ENCODE assay signal across 20 cellular contexts in genomic region chr21:38813143-38813542, GRCh38. TPM values are rescaled to one million over a fixed set of nuclear protein-coding genes. Genes with fewer than 3 reads are reported as not detected.
DNase-seq lines count a peak whose midpoint lies in the region; ATAC-seq, FAIRE-seq and TF ChIP-seq lines count a peak whose summit lies in the region.
"Had no signal": no experiment of that assay in that cellular context is flagged by ENCODE, and none has a peak within 500 bp of the region (broad histone marks: within the 10 kb centered on the region; RNA-seq: fewer than 3 reads in every experiment).

No MANE protein-coding gene starts in this region.

- peaks cover 11% of the 10 kb centered on the region for H3K36me3 ChIP-seq in CD8-positive, alpha-beta T cell (ENCODE audit: insufficient read depth, low read length)
- H3K36me3 ChIP-seq in RWPE2 (ENCODE audit: low read depth) (peaks cover 95% of the 10 kb centered on the region), iPS DF 6.9 (ENCODE audit: control insufficient read depth, insufficient read depth, low read length) (peaks cover 36% of the 10 kb centered on the region), sigmoid colon (peaks cover 18 to 80% (median 26%) of the 10 kb centered on the region in 4 donors), pancreas (peaks cover 8 to 41% (median 18%) of the 10 kb centered on the region in 3 donors)

- CTCF ChIA-PET in CD8-positive, alpha-beta T cell (lab: Charles Lee), result interaction anchor here (1.2 kb wide), 1 partner anchor 79 kb away, joined by 3 read pairs; no protein-coding TSS in a partner anchor

- no peaks in the 10 kb centered on the region for H3K4me1 ChIP-seq in CD8-positive, alpha-beta T cell (ENCODE audit: insufficient read depth, low read length)
- H3K4me1 ChIP-seq in RWPE2 (ENCODE audit: insufficient read depth, poor library complexity, severe bottlenecking) (peaks cover 76% of the 10 kb centered on the region), iPS DF 6.9 (ENCODE audit: control insufficient read depth, insufficient read depth, low read length) (peaks cover 5% of the 10 kb centered on the region; the same call in 1 of the 2 replicates), sigmoid colon (peaks cover 0 to 81% (median 41%) of the 10 kb centered on the region in 4 donors), pancreas (no peaks in the 10 kb centered on the region)

- FAIRE-seq in pancreas (lab: Jason Lieb, UNC), result no peak
- FAIRE-seq: G401.6, GM12891, RCC 7860 had no signal

- intact Hi-C loops in CD8-positive, alpha-beta T cell (cut with DNase I, micrococcal nuclease), result no loop called here
- intact Hi-C loops in sigmoid colon (cut with DNase I) (loop anchor here (5.0 kb wide), 1 partner anchor 84 kb away; no protein-coding TSS in a partner anchor), pancreas (cut with DNase I) (no loop called here)

- no peak overlapping the region for H3K4me3 ChIP-seq in CD8-positive, alpha-beta T cell (ENCODE audit: low read depth, low read length)
- H3K4me3 ChIP-seq in RWPE2 (ENCODE audit: severe bottlenecking), result no peak overlapping the region
- no peak overlapping the region for H3K4me3 ChIP-seq in iPS DF 6.9 (ENCODE audit: low read length)
- H3K4me3 ChIP-seq in sigmoid colon, result no peak overlapping the region
- no peak overlapping the region for H3K4me3 ChIP-seq in pancreas
- H3K4me3 ChIP-seq: HAP-1, neural progenitor cell had no signal

- no peak for TF ChIP-seq POLR2A in sigmoid colon (IDR thresholded peaks at IDR 0.05)

- no peak for DNase-seq in CD8-positive, alpha-beta T cell
- no peak for DNase-seq in RWPE2 (ENCODE audit: low spot score)
- DNase-seq in iPS DF 6.9 (ENCODE audit: low read depth, low spot score), result peak; percentile 45
- DNase-seq in sigmoid colon, result no peak
- DNase-seq in pancreas, result no peak
- DNase-seq in SIG-M5 (lab: John Stamatoyannopoulos, UW), result no peak
- DNase-seq: activated CD4-positive, CD25-positive, alpha-beta regulatory T cell; erythroblast; MV-4-11; NCI-H774; stimulated activated CD4-positive, alpha-beta T cell treated with anti-CD3 and anti-CD28 coated beads, Interleukin-4, amount 100 ng/mL, for 24 hours; T-helper 1 cell had no signal

- H3K27ac Mint-ChIP-seq in CD8-positive, alpha-beta T cell, result peak overlapping the region; percentile 67
- H3K27ac Mint-ChIP-seq: memory B cell, neural progenitor cell had no signal

- no peak overlapping the region for H3K4me3 Mint-ChIP-seq in CD8-positive, alpha-beta T cell
- H3K4me3 Mint-ChIP-seq: memory B cell, neural progenitor cell had no signal

- TF ChIP-seq EP300 in sigmoid colon (IDR thresholded peaks at IDR 0.05), result no peak

- H3K27ac ChIP-seq in CD8-positive, alpha-beta T cell (ENCODE audit: low read depth, low read length), result no peak overlapping the region
- H3K27ac ChIP-seq in RWPE2 (ENCODE audit: poor library complexity, severe bottlenecking), result peak overlapping the region; percentile 93
- H3K27ac ChIP-seq in iPS DF 6.9 (ENCODE audit: low read length), result no peak overlapping the region
- peak overlapping the region; percentile 50 to 98 (median 60) for H3K27ac ChIP-seq in sigmoid colon
- H3K27ac ChIP-seq in pancreas, result no peak overlapping the region
- H3K27ac ChIP-seq: neural progenitor cell had no signal

- TF ChIP-seq CTCF in CD8-positive, alpha-beta T cell (IDR thresholded peaks at IDR 0.05), result no peak
- TF ChIP-seq CTCF in RWPE2 (IDR thresholded peaks at IDR 0.05; ENCODE audit: poor library complexity, severe bottlenecking), result no peak
- no peak for TF ChIP-seq CTCF in sigmoid colon (IDR thresholded peaks at IDR 0.05)
- no peak for TF ChIP-seq CTCF in pancreas (IDR thresholded peaks at IDR 0.05)

- H3K9me3 ChIP-seq in CD8-positive, alpha-beta T cell (ENCODE audit: low read length), result no peaks in the 10 kb centered on the region
- H3K9me3 ChIP-seq in RWPE2 (ENCODE audit: severe bottlenecking) (no peaks in the 10 kb centered on the region), iPS DF 6.9 (ENCODE audit: control insufficient read depth, insufficient read depth, low read length) (no peaks in the 10 kb centered on the region), sigmoid colon (no peaks in the 10 kb centered on the region), pancreas (no peaks in the 10 kb centered on the region)
- H3K9me3 ChIP-seq: HAP-1 had no signal

- no peak for ATAC-seq in CD8-positive, alpha-beta T cell
- ATAC-seq in RWPE2 (ENCODE audit: low read depth), result no peak
- no peak for ATAC-seq in pancreas
- no peak for ATAC-seq in HG02884 (IDR thresholded peaks at IDR 0.05; ENCODE audit: unreplicated experiment)
- ATAC-seq in esophagus mucosa, result no peak

- H3K27me3 ChIP-seq in CD8-positive, alpha-beta T cell (ENCODE audit: insufficient read depth, low read length), result no peaks in the 10 kb centered on the region
- no peaks in the 10 kb centered on the region for H3K27me3 ChIP-seq in RWPE2 (ENCODE audit: insufficient read depth, poor library complexity, severe bottlenecking)
- H3K27me3 ChIP-seq in iPS DF 6.9 (ENCODE audit: control insufficient read depth, insufficient read depth, low read length), result no peaks in the 10 kb centered on the region
- H3K27me3 ChIP-seq in sigmoid colon, result no peaks in the 10 kb centered on the region
- no peaks in the 10 kb centered on the region for H3K27me3 ChIP-seq in pancreas
- H3K27me3 ChIP-seq: neural progenitor cell had no signal

- WGBS in iPS DF 6.9 (ENCODE audit: insufficient coverage, insufficient read length), result no CpG with 5 or more reads among the region's 2 CpGs
- WGBS in sigmoid colon, 2 donors, result 17 to 68% methylated on average over 2 of the region's 2 CpGs
- WGBS in pancreas, 2 donors, result 79 to 87% methylated on average over 2 of the region's 2 CpGs

- H3K9me3 Mint-ChIP-seq in CD8-positive, alpha-beta T cell, result no peaks in the 10 kb centered on the region
- H3K9me3 Mint-ChIP-seq: memory B cell, neural progenitor cell had no signal

- no peaks in the 10 kb centered on the region for H3K27me3 Mint-ChIP-seq in CD8-positive, alpha-beta T cell (ENCODE audit: low read depth)

- H3K36me3 Mint-ChIP-seq in CD8-positive, alpha-beta T cell, result peaks cover 65% of the 10 kb centered on the region

- POLR2A ChIA-PET in CD8-positive, alpha-beta T cell (lab: Charles Lee), result no interaction called here

- H3K4me1 Mint-ChIP-seq in CD8-positive, alpha-beta T cell (ENCODE audit: low read depth), result peaks cover 9% of the 10 kb centered on the region

RNA-seq across cellular contexts. Expression of gene ETS2, which starts 7.4 kb away (rescaled TPM):
- 10 to 100 TPM in 1 of 2 experiments, 1 to 10 TPM in 1; 8.1 to 10.0 TPM for total RNA-seq in CD8-positive, alpha-beta T cell
- total RNA-seq in sigmoid colon (100 to 1,000 TPM in 1 of 4 donors, 10 to 100 TPM in 3; 32.1 to 112 (median 41.7) TPM), pancreas (10 to 100 TPM; 11.6 to 30.0 (median 17.9) TPM), esophagus mucosa (89.5 TPM)
- polyA plus RNA-seq in sigmoid colon (100 to 1,000 TPM in 1 of 3 donors, 10 to 100 TPM in 2; 47.4 to 133 (median 83.3) TPM), pancreas (10 to 100 TPM; 10.6 to 26.3 TPM)

Comparison
In these comparisons a context has a peak if more than half of its experiments do, and no peak if none do; other contexts are left out.
1. H3K27ac ChIP-seq: peak in RWPE2 (single experiment) and sigmoid colon (4 of 4); none in CD8-positive, alpha-beta T cell (single experiment), iPS DF 6.9 (single experiment) and pancreas (0 of 4).